Comparison of ENCODE assay signal across 1 cellular context in the genomic region with DNA sequence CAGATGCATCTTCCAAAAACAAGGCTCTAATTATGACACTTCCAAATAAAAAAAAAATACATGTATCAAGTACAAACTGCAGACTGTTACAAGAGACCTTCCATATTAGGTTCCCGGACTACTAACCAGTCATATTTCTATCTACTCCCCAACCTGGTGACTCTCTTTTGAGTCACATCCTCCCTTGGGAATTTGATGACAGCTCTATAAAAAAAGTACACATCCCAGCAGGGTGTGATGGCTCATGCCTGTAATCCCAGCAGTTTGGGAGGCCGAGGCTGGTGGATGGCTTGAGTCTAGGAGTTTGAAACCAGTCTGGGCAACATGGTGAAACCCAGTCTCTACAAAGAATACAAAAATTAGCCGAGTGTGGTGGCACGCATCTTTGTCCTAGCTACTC.
TF ChIP-seq lines count a peak whose summit lies in the region.

No MANE protein-coding gene starts in this region.

TF ChIP-seq in SK-N-SH treated with all-trans-retinoic acid at 6 μM for 48 hours, 23 proteins besides CTCF, POLR2A, EP300 and RAD21 (continued from another document):
- no peak for TF ChIP-seq PATZ1 (CRISPR knock-in tag; IDR thresholded peaks at IDR 0.05; ENCODE audit: borderline replicate concordance)
